Comparison of ENCODE assay signal across 9 cellular contexts in the genomic region with DNA sequence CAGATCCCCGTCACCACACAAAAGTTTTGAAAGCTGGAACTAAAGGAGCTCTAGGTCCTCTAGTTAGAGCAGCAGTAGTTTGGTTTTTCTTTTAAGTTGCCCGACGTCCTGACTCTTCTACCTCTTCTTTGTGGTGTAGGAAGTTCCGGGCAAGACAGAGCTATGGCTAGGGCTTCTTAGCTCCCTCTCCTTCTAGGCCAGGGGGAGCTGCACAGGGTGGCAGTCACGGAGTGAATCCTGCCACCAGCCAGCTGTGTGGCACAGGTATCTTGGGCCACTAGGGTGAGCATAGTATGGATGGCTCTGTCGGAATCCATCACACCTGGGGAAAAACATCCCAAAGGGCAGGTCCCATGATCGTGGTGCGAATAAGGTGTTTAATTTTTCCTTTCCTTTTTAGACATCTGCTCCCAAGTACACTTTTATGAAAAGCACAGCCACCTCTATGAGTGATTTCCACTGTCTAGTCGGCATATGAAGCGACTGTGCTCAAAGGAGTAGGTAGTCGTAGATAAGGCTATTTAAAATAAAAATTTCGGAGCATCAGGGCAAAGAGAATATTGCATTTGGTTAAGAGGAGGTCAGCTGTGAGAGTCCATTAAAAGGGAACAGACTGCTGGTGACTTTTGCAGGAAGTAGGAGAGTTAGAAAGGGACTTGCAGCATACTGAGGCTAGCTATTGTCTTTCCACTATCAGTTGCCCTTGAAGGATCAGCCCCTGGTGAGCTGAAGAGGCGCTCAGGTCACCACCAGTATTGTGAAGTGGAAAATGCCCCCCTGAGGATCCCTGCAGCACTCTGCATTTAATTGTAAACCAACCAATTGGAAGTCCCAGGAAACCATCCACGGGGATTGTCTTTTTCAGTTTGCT. TPM values are rescaled to one million over a fixed set of nuclear protein-coding genes. Genes with fewer than 3 reads are reported as not detected.
DNase-seq lines count a peak whose midpoint lies in the region; ATAC-seq, FAIRE-seq and TF ChIP-seq lines count a peak whose summit lies in the region.
"Had no signal": no experiment of that assay in that cellular context is flagged by ENCODE, and none has a peak within 500 bp of the region (broad histone marks: within the 10 kb centered on the region; RNA-seq: fewer than 3 reads in every experiment).

No MANE protein-coding gene starts in this region.

- intact Hi-C loops in spleen (cut with DNase I; ENCODE audit: low total_unique reads), result no loop called here

- peaks cover 6% of the 10 kb centered on the region; the same call in 1 of the 2 replicates for H4K20me1 ChIP-seq in DND-41 (ENCODE audit: insufficient read depth, low read length)

- H3K9me3 ChIP-seq in DND-41 (ENCODE audit: insufficient read depth, low read length, severe bottlenecking), result no peaks in the 10 kb centered on the region
- no peaks in the 10 kb centered on the region for H3K9me3 ChIP-seq in spleen

- H3K4me3 ChIP-seq in DND-41 (ENCODE audit: low read depth in 1 of 2, low read length in 2 of 2), result peak overlapping the region; percentile 57 to 62; a peak in 3 of 4 replicates
- H3K4me3 ChIP-seq in NB4 (ENCODE audit: low read depth, low read length), result peak overlapping the region; percentile 58
- peak overlapping the region in 7 of 8 donors; percentile 72 to 92 (median 80) for H3K4me3 ChIP-seq in spleen

- H3K4me2 ChIP-seq in DND-41 (ENCODE audit: insufficient read depth, low read length), result peak overlapping the region; percentile 84

- H3K4me1 ChIP-seq in DND-41 (ENCODE audit: insufficient read depth, low read length), result peaks cover 50% of the 10 kb centered on the region
- H3K4me1 ChIP-seq in spleen, result peaks cover 3 to 82% (median 35%) of the 10 kb centered on the region in 6 donors

- H3K27me3 ChIP-seq in DND-41 (ENCODE audit: insufficient read depth, low read length, poor library complexity), result no peaks in the 10 kb centered on the region
- H3K27me3 ChIP-seq in spleen (replicated peaks in 1 of 7), result peaks cover 0 to 32% (median 3%) of the 10 kb centered on the region in 7 donors

- ATAC-seq in DND-41 (ENCODE audit: insufficient read depth, low read depth) (peak; percentile 64), HG03442 (IDR thresholded peaks at IDR 0.05; ENCODE audit: unreplicated experiment) (no peak)

- TF ChIP-seq CTCF in DND-41 (IDR thresholded peaks at IDR 0.05; ENCODE audit: borderline replicate concordance, extremely low read depth, low read length, poor library complexity, severe bottlenecking), result peak; percentile 30
- no peak for TF ChIP-seq CTCF in NB4 (IDR thresholded peaks at IDR 0.05; ENCODE audit: low read depth, low read length)
- TF ChIP-seq CTCF in spleen (IDR thresholded peaks at IDR 0.05 in 8 of 11, conservative IDR thresholded peaks at IDR 0.05 in 3 of 11), result no peak
- no peak for TF ChIP-seq CTCF in GM10266 (IDR thresholded peaks at IDR 0.05; ENCODE audit: control insufficient read depth, insufficient read depth, low read depth, missing control alignments)

- no peak for FAIRE-seq in frontal cortex (lab: Jason Lieb, UNC)
- FAIRE-seq: TTC549 had no signal

- DNase-seq in DND-41, result peak; percentile 50
- DNase-seq in NB4 (ENCODE audit: low read depth), result peak; percentile 63
- DNase-seq in activated T-helper 9 cell treated with anti-CD3 and anti-CD28 coated beads, Interleukin-2, amount 50 U/mL, for 16 hours (ENCODE audit: low read depth), result peak; percentile 3
- peak; percentile 75 for DNase-seq in iPS DF 4.7 (ENCODE audit: extremely low read depth, low spot score)
- no peak for DNase-seq in spleen
- DNase-seq in frontal cortex (ENCODE audit: low spot score in 2 of 2), result no peak
- no peak for DNase-seq in GM10266 (ENCODE audit: extremely low spot score)

- TF ChIP-seq POLR2A in NB4 (IDR thresholded peaks at IDR 0.05; ENCODE audit: extremely low read depth, insufficient read length) (no peak), spleen (IDR thresholded peaks at IDR 0.05) (no peak)

- peaks cover 19% of the 10 kb centered on the region for H3K36me3 ChIP-seq in DND-41 (ENCODE audit: insufficient read depth, low read length)
- peaks cover 0 to 6% (median 0%) of the 10 kb centered on the region in 6 donors for H3K36me3 ChIP-seq in spleen

- H3K79me2 ChIP-seq in DND-41 (ENCODE audit: insufficient read depth, low read length), result peaks cover 69% of the 10 kb centered on the region

- 63 to 75% (median 73%) methylated on average over 14 of the region's 14 CpGs for WGBS in spleen, 5 donors

- H3K9ac ChIP-seq in DND-41 (ENCODE audit: low read depth, low read length), result peak overlapping the region; percentile 62

- H3K27ac ChIP-seq in DND-41 (ENCODE audit: low read length) (peak overlapping the region; percentile 43), spleen (peak overlapping the region in 6 of 8 donors; percentile 23 to 87 (median 51))

- H2AFZ ChIP-seq in DND-41 (ENCODE audit: low read depth, low read length), result peak overlapping the region; percentile 13; the same call in 1 of the 2 replicates

RNA-seq across cellular contexts. Expression of a gene that starts 2.1 kb away (rescaled TPM):
- total RNA-seq in spleen, result 10 to 100 TPM; 18.4 to 59.7 (median 45.8) TPM
- 1 to 10 TPM; 1.7 to 3.2 (median 1.9) TPM for polyA plus RNA-seq in spleen
- total RNA-seq in frontal cortex, result 24.9 TPM

Comparison
In these comparisons a context has a peak if more than half of its experiments do, and no peak if none do; other contexts are left out.
1. DNase-seq: peak in DND-41 (single experiment), NB4 (single experiment), activated T-helper 9 cell treated with anti-CD3 and anti-CD28 coated beads, Interleukin-2, amount 50 U/mL, for 16 hours (single experiment) and iPS DF 4.7 (single experiment); none in spleen (single experiment), frontal cortex (0 of 2) and GM10266 (single experiment).
2. Peak in every context shown above with its lines, with median percentiles within 50 percentile points of each other: H3K4me3 ChIP-seq.